Comparison of ENCODE assay signal across 8 cellular contexts in genomic region chr2:42828487-42829416, GRCh38. TPM values are rescaled to one million over a fixed set of nuclear protein-coding genes. Genes with fewer than 3 reads are reported as not detected.
DNase-seq lines count a peak whose midpoint lies in the region; ATAC-seq and TF ChIP-seq lines count a peak whose summit lies in the region.

No MANE protein-coding gene starts in this region.

- TF ChIP-seq CTCF in GM12864 (IDR thresholded peaks at IDR 0.05; ENCODE audit: low read depth, low read length, missing control alignments): peak; percentile 94
- peak; percentile 97 for TF ChIP-seq CTCF in HFFc6 (IDR thresholded peaks at IDR 0.05)
- TF ChIP-seq CTCF in ascending aorta (IDR thresholded peaks at IDR 0.05): peak; percentile 87 to 94 (median 91)
- TF ChIP-seq CTCF in hepatocyte (IDR thresholded peaks at IDR 0.05; ENCODE audit: poor library complexity): peak; percentile 94

- no peak for DNase-seq in GM12864 (ENCODE audit: low read depth)
- peak; percentile 50 for DNase-seq in HFFc6
- peak; percentile 9 for DNase-seq in NCI-H1436 treated with DMSO at 0.1 percent for 48 hours (lab: John Stamatoyannopoulos, UW)
- DNase-seq in T-helper 9 cell: peak; percentile 61
- peak in 1 of 2 donors; percentile 83 for DNase-seq in ascending aorta (ENCODE audit: low spot score in 2 of 2)
- peak; percentile 86 for DNase-seq in hepatocyte (ENCODE audit: low spot score)

- H3K27me3 ChIP-seq in ascending aorta: no peaks in the 10 kb centered on the region
- no peaks in the 10 kb centered on the region for H3K27me3 ChIP-seq in hepatocyte
- H3K27me3 ChIP-seq in skeletal muscle satellite cell (ENCODE audit: control insufficient read depth, insufficient read depth, low read length): no peaks in the 10 kb centered on the region

- no peaks in the 10 kb centered on the region for H3K79me2 ChIP-seq in hepatocyte

- peaks cover 44% of the 10 kb centered on the region for H3K4me1 Mint-ChIP-seq in HFFc6 (ENCODE audit: low read depth)

- peak overlapping the region; percentile 11 to 56 for H3K27ac ChIP-seq in ascending aorta
- H3K27ac ChIP-seq in hepatocyte: peak overlapping the region; percentile 14

- no peak for ATAC-seq in HG03097 (IDR thresholded peaks at IDR 0.05; ENCODE audit: low FRiP score, unreplicated experiment)

- H3K27ac Mint-ChIP-seq in HFFc6: no peak overlapping the region; the same call in 1 of the 2 replicates

- no peak overlapping the region for H2AFZ ChIP-seq in hepatocyte

- H3K36me3 Mint-ChIP-seq in HFFc6 (ENCODE audit: low read depth): no peaks in the 10 kb centered on the region

- H3K4me3 Mint-ChIP-seq in HFFc6: no peak overlapping the region; the same call in 1 of the 2 replicates

- H3K36me3 ChIP-seq in ascending aorta: no peaks in the 10 kb centered on the region
- no peaks in the 10 kb centered on the region for H3K36me3 ChIP-seq in hepatocyte (replicated peaks; ENCODE audit: insufficient read depth, low read depth)
- no peaks in the 10 kb centered on the region for H3K36me3 ChIP-seq in skeletal muscle satellite cell (ENCODE audit: insufficient read depth, low read length)

- H4K20me1 ChIP-seq in hepatocyte (ENCODE audit: insufficient read depth, poor library complexity, severe bottlenecking): no peaks in the 10 kb centered on the region

- intact Hi-C loops in ascending aorta (cut with DNase I): loop anchor here (1.0 to 5.0 kb wide), 7 partner anchors 96 to 748 kb away; partner anchors contain the start of gene ZFP36L2

- H3K4me2 ChIP-seq in hepatocyte (no peak overlapping the region), skeletal muscle satellite cell (ENCODE audit: low read length) (no peak overlapping the region)

- peaks cover 2% of the 10 kb centered on the region; the same call in 1 of the 2 replicates for H3K27me3 Mint-ChIP-seq in HFFc6 (ENCODE audit: insufficient read depth)

- peak overlapping the region; percentile 1 for H3K9ac ChIP-seq in skeletal muscle satellite cell (ENCODE audit: low read depth, low read length)

- H3K9me3 ChIP-seq in ascending aorta: no peaks in the 10 kb centered on the region
- H3K9me3 ChIP-seq in hepatocyte (ENCODE audit: low read depth): no peaks in the 10 kb centered on the region
- H3K9me3 ChIP-seq in skeletal muscle satellite cell (replicated peaks; ENCODE audit: low read length): no peaks in the 10 kb centered on the region

- H3K9me3 Mint-ChIP-seq in HFFc6: no peaks in the 10 kb centered on the region

- 40% methylated on average over 12 of the region's 12 CpGs for WGBS in hepatocyte (ENCODE audit: low lambda C conversion rate, missing lambda C conversion rate)

- H3K4me1 ChIP-seq in ascending aorta: peaks cover 0 to 17% of the 10 kb centered on the region in 2 donors
- peaks cover 7% of the 10 kb centered on the region for H3K4me1 ChIP-seq in hepatocyte (ENCODE audit: insufficient read depth)
- peaks cover 20% of the 10 kb centered on the region for H3K4me1 ChIP-seq in skeletal muscle satellite cell (ENCODE audit: control insufficient read depth, insufficient read depth, low read length)

- H3K4me3 ChIP-seq in GM12864 (ENCODE audit: low read depth, low read length) (no peak overlapping the region), ascending aorta (no peak overlapping the region), hepatocyte (no peak overlapping the region), skeletal muscle satellite cell (ENCODE audit: low read length) (no peak overlapping the region)

- no peaks in the 10 kb centered on the region for H3K9me2 ChIP-seq in hepatocyte (replicated peaks; ENCODE audit: insufficient read depth)

RNA-seq across cellular contexts. Expression of gene HAAO, which starts 36.4 kb away (rescaled TPM):
- total RNA-seq in HFFc6 (2021; fragmentation: NEBNext Ultra II Directional; extraction: Animal tissue kit (Norgen Biotek cat#: 25700)): under 1 TPM in 4 of 6 experiments, not detected in 2; 0.30 to 0.58 (median 0.47) TPM
- total RNA-seq in ascending aorta (7.2 TPM), hepatocyte (18.1 and 22.0 TPM in 2 replicates)
- 29.4 and 35.4 TPM in 2 replicates for polyA plus RNA-seq in hepatocyte
- total RNA-seq in skeletal muscle satellite cell (2012; rRNA removed): not detected in 2 replicates
